Comparison of ENCODE assay signal across 1 cellular context in genomic region chr1:113898243-113898814, GRCh38.
TF ChIP-seq lines count a peak whose summit lies in the region.

No MANE protein-coding gene starts in this region.

TF ChIP-seq in WTC11, 78 proteins besides CTCF, POLR2A, EP300 and RAD21:
- TF ChIP-seq HMGXB4 (CRISPR knock-in tag; IDR thresholded peaks at IDR 0.05) = no peak
- TF ChIP-seq CBFB (CRISPR knock-in tag; IDR thresholded peaks at IDR 0.05; ENCODE audit: low read depth) = no peak
